8 cellular contexts compared by ENCODE assay signal in genomic region chr14:88562831-88563686, GRCh38. TPM values are rescaled to one million over a fixed set of nuclear protein-coding genes. Genes with fewer than 3 reads are reported as not detected.
DNase-seq lines count a peak whose midpoint lies in the region; FAIRE-seq and TF ChIP-seq lines count a peak whose summit lies in the region.

Gene ZC3H14 (plus strand): TSS chr14:88563037. CDS start chr14:88563134, 97 bp downstream.

- no peak within 1 kb of the TSS for H4K91ac ChIP-seq in H1 (replicated peaks; ENCODE audit: insufficient read length, low read length)

- DNase-seq in Caco-2 (peak; percentile 87 to 93), GM20000 (ENCODE audit: low spot score) (peak; percentile 98), HT-29 (ENCODE audit: low spot score) (peak; percentile 76), NOMO-1 treated with DMSO at 0.1 percent for 48 hours (lab: John Stamatoyannopoulos, UW; ENCODE audit: unreplicated experiment) (peak; percentile 76), H1 (ENCODE audit: low read depth in 1 of 2, low spot score in 2 of 2) (peak in 1 of 2 experiments; percentile 92), mesendoderm (peak; percentile 93)
- DNase-seq in activated CD8-positive, alpha-beta memory T cell treated with anti-CD3 and anti-CD28 coated beads for 48 hours (ENCODE audit: low read depth in 2 of 3, low spot score in 2 of 3): peak; percentile 68 to 86 (median 74)
- DNase-seq in stimulated activated CD8-positive, alpha-beta memory T cell treated with anti-CD3 and anti-CD28 coated beads, Interleukin-15, amount 100 ng/mL, for 24 hours (ENCODE audit: low read depth): peak; percentile 80

- H3K9me3 Mint-ChIP-seq in Caco-2 (ENCODE audit: unreplicated experiment): no peaks in the 10 kb centered on the region

- peak within 1 kb of the TSS; percentile 87 for H3K18ac ChIP-seq in H1 (ENCODE audit: extremely low read depth, low read length)
- H3K18ac ChIP-seq in mesendoderm (ENCODE audit: low read length): peak within 1 kb of the TSS; percentile 97

- H3K79me1 ChIP-seq in H1 (ENCODE audit: low read depth, low read length) (no peaks in the 10 kb centered on the region; the same call in 1 of the 2 replicates), mesendoderm (ENCODE audit: low read length) (peaks cover 2% of the 10 kb centered on the region)

- H3K27ac ChIP-seq in H1 (ENCODE audit: low read depth, low read length): peak within 1 kb of the TSS; percentile 88
- H3K27ac ChIP-seq in mesendoderm (ENCODE audit: low read depth, low read length): peak within 1 kb of the TSS; percentile 97

- H4K8ac ChIP-seq in H1 (ENCODE audit: extremely low read depth, insufficient read depth, low read length) (peak within 1 kb of the TSS; percentile 94; the same call in 1 of the 2 replicates), mesendoderm (ENCODE audit: low read depth, low read length) (no peak within 1 kb of the TSS)

- H3K9ac ChIP-seq in H1 (replicated peaks in 1 of 4; ENCODE audit: extremely low read depth in 1 of 4, low read depth in 3 of 4, low read length in 3 of 4) (peak within 1 kb of the TSS; percentile 49 to 94 (median 82)), mesendoderm (ENCODE audit: low read length) (peak within 1 kb of the TSS; percentile 98)

- H3K27me3 Mint-ChIP-seq in Caco-2 (ENCODE audit: insufficient read depth, unreplicated experiment): no peaks in the 10 kb centered on the region

- H3K4me2 ChIP-seq in H1 (ENCODE audit: insufficient read depth in 1 of 2, low read depth in 2 of 2, low read length in 2 of 2): peak within 1 kb of the TSS; percentile 42 to 80
- peak within 1 kb of the TSS; percentile 74 for H3K4me2 ChIP-seq in mesendoderm (ENCODE audit: low read length)

- no peak within 1 kb of the TSS for H2BK20ac ChIP-seq in H1 (ENCODE audit: low read length)

- TF ChIP-seq RAD21 in H1 (IDR thresholded peaks at IDR 0.05 in 1 of 2, conservative IDR thresholded peaks at IDR 0.05 in 1 of 2; ENCODE audit: low read depth in 2 of 2, low read length in 2 of 2): peak; percentile 11 to 26; a peak in 2 of 4 replicates

- POLR2A ChIA-PET in Caco-2 (lab: Charles Lee): no interaction called here
- POLR2A ChIA-PET in H1 (lab: Charles Lee; ENCODE audit: partially characterized antibody): interaction anchor here (0.9 to 1.9 kb wide), 4 partner anchors 8 to 119 kb away, joined by 4 to 12 read pairs (median 4); partner anchors contain the start of gene PTPN21

- H3K36me3 ChIP-seq in Caco-2 (ENCODE audit: control insufficient read depth, insufficient read depth, low read length) (no peaks in the 10 kb centered on the region), H1 (ENCODE audit: control insufficient read depth in 2 of 4, insufficient read depth in 4 of 4, low read length in 3 of 4) (peaks cover 2 to 23% (median 5%) of the 10 kb centered on the region in 4 experiments; a peak in 6 of 8 replicates), mesendoderm (ENCODE audit: control insufficient read depth, insufficient read depth, low read length) (peaks cover 2% of the 10 kb centered on the region)

- H3K36me3 Mint-ChIP-seq in Caco-2 (ENCODE audit: insufficient read depth, unreplicated experiment): peaks cover 19% of the 10 kb centered on the region

- no peak within 1 kb of the TSS for H2BK120ac ChIP-seq in H1 (replicated peaks; ENCODE audit: low read depth, low read length)
- no peak within 1 kb of the TSS for H2BK120ac ChIP-seq in mesendoderm (ENCODE audit: low read depth, low read length)

- no peaks in the 10 kb centered on the region for H3K27me3 ChIP-seq in Caco-2 (replicated peaks; ENCODE audit: control insufficient read depth, insufficient read depth, low read length)
- no peaks in the 10 kb centered on the region for H3K27me3 ChIP-seq in H1 (replicated peaks in 1 of 4; ENCODE audit: control insufficient read depth in 3 of 4, extremely low read depth in 1 of 4, insufficient read depth in 3 of 4, low read length in 3 of 4)
- no peaks in the 10 kb centered on the region for H3K27me3 ChIP-seq in mesendoderm (ENCODE audit: insufficient read depth, low read length, poor library complexity)

- H3K4me1 Mint-ChIP-seq in Caco-2 (ENCODE audit: low read depth, unreplicated experiment): peaks cover 7% of the 10 kb centered on the region

- no peak for FAIRE-seq in H1 (lab: Jason Lieb, UNC)

- H2BK5ac ChIP-seq in H1 (ENCODE audit: low read depth, low read length) (peak within 1 kb of the TSS; percentile 90), mesendoderm (ENCODE audit: low read length) (peak within 1 kb of the TSS; percentile 88)

- H3K23ac ChIP-seq in H1 (ENCODE audit: insufficient read length) (no peak within 1 kb of the TSS), mesendoderm (ENCODE audit: low read length) (peak within 1 kb of the TSS; percentile 80)

- H2AK5ac ChIP-seq in H1 (ENCODE audit: low read depth, low read length) (peak within 1 kb of the TSS; percentile 14; the same call in 1 of the 2 replicates), mesendoderm (ENCODE audit: low read length) (peak within 1 kb of the TSS; percentile 32)

- no peak within 1 kb of the TSS for H3K14ac ChIP-seq in H1 (ENCODE audit: insufficient read length)

- H4K20me1 ChIP-seq in H1 (replicated peaks in 1 of 2; ENCODE audit: control insufficient read depth in 1 of 2, insufficient read depth in 2 of 2, low read length in 2 of 2): peaks cover 3% of the 10 kb centered on the region in 2 experiments

- peak; percentile 79 to 85 for TF ChIP-seq POLR2A in H1 (IDR thresholded peaks at IDR 0.05; ENCODE audit: control extremely low read depth in 1 of 2, low read depth in 2 of 2, low read length in 2 of 2)

- H3K4ac ChIP-seq in H1 (replicated peaks; ENCODE audit: insufficient read length, low read depth, low read length) (no peak within 1 kb of the TSS), mesendoderm (ENCODE audit: low read depth, low read length) (peak within 1 kb of the TSS; percentile 40)

- H3K4me1 ChIP-seq in Caco-2: peaks cover 18% of the 10 kb centered on the region; the same call in 1 of the 2 replicates
- peaks cover 0 to 4% (median 2%) of the 10 kb centered on the region in 4 experiments; a peak in 5 of 7 replicates for H3K4me1 ChIP-seq in H1 (replicated peaks in 1 of 4; ENCODE audit: control insufficient read depth in 3 of 4, insufficient read depth in 4 of 4, low read length in 3 of 4)
- H3K4me1 ChIP-seq in mesendoderm (ENCODE audit: control insufficient read depth, low read depth, low read length): peaks cover 5% of the 10 kb centered on the region

- peaks cover 6% of the 10 kb centered on the region for H3K23me2 ChIP-seq in H1 (ENCODE audit: low read depth, low read length)

- H2BK15ac ChIP-seq in H1 (ENCODE audit: low read length): peak within 1 kb of the TSS; percentile 81; the same call in 1 of the 2 replicates
- no peak within 1 kb of the TSS for H2BK15ac ChIP-seq in mesendoderm (replicated peaks; ENCODE audit: low read depth)

- intact Hi-C loops in Caco-2 (cut with micrococcal nuclease; ENCODE audit: unreplicated experiment): loop anchor here (2.0 to 5.0 kb wide), 4 partner anchors 91 to 616 kb away; no protein-coding TSS in a partner anchor

- 2% methylated on average over 69 of the region's 99 CpGs; no CpG with 5 or more reads in 1 of the 2 experiments for WGBS in H1 (ENCODE audit: extremely low coverage in 1 of 2, insufficient coverage in 1 of 2, insufficient read length in 1 of 2, insufficient replicate concordance in 2 of 2, low coverage in 1 of 2, low lambda C conversion rate in 2 of 2, missing lambda C conversion rate in 1 of 2), 2 experiments
- no CpG with 5 or more reads among the region's 99 CpGs for WGBS in mesendoderm (ENCODE audit: extremely low coverage, insufficient coverage, low lambda C conversion rate)

- CTCF ChIA-PET in Caco-2 (lab: Charles Lee) (no interaction called here), H1 (lab: Charles Lee; ENCODE audit: partially characterized antibody) (interaction anchor here (1.8 kb wide), 1 partner anchor 8 kb away, joined by 5 read pairs; no protein-coding TSS in a partner anchor)

- H3K79me2 ChIP-seq in H1 (ENCODE audit: control insufficient read depth in 1 of 2, insufficient read depth in 2 of 2, low read length in 2 of 2) (peaks cover 0 to 36% of the 10 kb centered on the region in 2 experiments; a peak in 3 of 4 replicates), mesendoderm (ENCODE audit: control insufficient read depth, insufficient read depth, low read length) (peaks cover 16% of the 10 kb centered on the region)

- 0 out of 2 replicates have a peak within 1 kb of the TSS, but pooled peaks have one; percentile 27 for H2BK12ac ChIP-seq in H1 (ENCODE audit: low read depth, low read length)

- H3K4me3 Mint-ChIP-seq in Caco-2 (ENCODE audit: unreplicated experiment): peak within 1 kb of the TSS; percentile 73

- H4K5ac ChIP-seq in H1 (ENCODE audit: insufficient read length, low read depth, low read length) (peak within 1 kb of the TSS; percentile 99), mesendoderm (ENCODE audit: low read length) (peak within 1 kb of the TSS; percentile 99)

- no peak for TF ChIP-seq CTCF in Caco-2 (IDR thresholded peaks at IDR 0.05; ENCODE audit: insufficient read depth in 1 of 2, low read depth in 1 of 2, low read length in 1 of 2, severe bottlenecking in 1 of 2, unreplicated experiment in 1 of 2)
- TF ChIP-seq CTCF in GM20000 (IDR thresholded peaks at IDR 0.05; ENCODE audit: extremely low read depth, missing control alignments): no peak
- TF ChIP-seq CTCF in H1 (IDR thresholded peaks at IDR 0.05; ENCODE audit: control extremely low read depth in 1 of 3, insufficient read depth in 1 of 3, low read depth in 1 of 3, low read length in 3 of 3): no peak

- peak within 1 kb of the TSS; percentile 75 for H3K56ac ChIP-seq in H1 (replicated peaks; ENCODE audit: insufficient read length, low read depth, low read length)
- H3K56ac ChIP-seq in mesendoderm (ENCODE audit: low read length): peak within 1 kb of the TSS; percentile 99

- peak within 1 kb of the TSS; percentile 20; the same call in 1 of the 2 replicates for H2AFZ ChIP-seq in H1 (ENCODE audit: low read length)

- H3K27ac Mint-ChIP-seq in Caco-2 (ENCODE audit: unreplicated experiment): peak within 1 kb of the TSS; percentile 44

- H3K4me3 ChIP-seq in Caco-2 (ENCODE audit: low read depth, low read length): peak within 1 kb of the TSS; percentile 99
- peak within 1 kb of the TSS; percentile 90 to 97 (median 92) for H3K4me3 ChIP-seq in H1 (ENCODE audit: extremely low read depth in 1 of 4, insufficient read depth in 2 of 4, low read depth in 3 of 4, low read length in 4 of 4)
- H3K4me3 ChIP-seq in mesendoderm (ENCODE audit: low read length): peak within 1 kb of the TSS; percentile 98

- H3K9me3 ChIP-seq in Caco-2: no peaks in the 10 kb centered on the region
- no peaks in the 10 kb centered on the region for H3K9me3 ChIP-seq in H1 (ENCODE audit: insufficient read depth in 2 of 2, low read depth in 1 of 2, low read length in 1 of 2)

- BruUV-seq in Caco-2 (replicated peaks; lab: Mats Ljungman, UMichigan): no TSS peak

- peak in 1 of 2 experiments; percentile 18; a peak in 1 of 3 replicates for TF ChIP-seq EP300 in H1 (IDR thresholded peaks at IDR 0.05; ENCODE audit: borderline replicate concordance in 1 of 2, low read depth in 2 of 2, low read length in 2 of 2)

RNA-seq across cellular contexts. Expression of gene ZC3H14, which starts in this region (rescaled TPM):
- 77.1 and 77.6 TPM in 2 replicates for total RNA-seq in Caco-2 (2022)
- 17.3 and 18.2 TPM in 2 replicates for total RNA-seq in HT-29 (2014; rRNA removed; shearing (Covaris generic))
- total RNA-seq in H1 (2021; fragmentation: NEBNext Ultra II Directional; extraction: Animal tissue kit (Norgen Biotek cat#: 25700)): 86.0 and 90.1 TPM in 2 replicates
- polyA plus RNA-seq in H1 (2011; rRNA removed): 58.3 and 99.1 TPM in 2 replicates
- 89.5 TPM for polyA plus RNA-seq in H1 (2011; cell fraction: cytosol; rRNA removed)
- polyA plus RNA-seq in H1 (2011; cell fraction: nucleus; rRNA removed): 89.6 TPM
- 68.2 to 87.6 TPM (median 85.2 TPM) in 4 replicates for polyA plus RNA-seq in H1 (2012, experiment 1 of 2)
- polyA plus RNA-seq in H1 (2012, experiment 2 of 2): 12.2 TPM
- 54.4 TPM for polyA plus RNA-seq in H1 (2013, experiment 1 of 2)
- polyA plus RNA-seq in H1 (2013, experiment 2 of 2): 49.8 TPM
- 283 and 372 TPM in 2 replicates for polyA minus RNA-seq in H1 (2011; rRNA and poly(A)+ RNA removed)
- 72.1 TPM for polyA minus RNA-seq in H1 (2011; cell fraction: cytosol; rRNA and poly(A)+ RNA removed)
- polyA minus RNA-seq in H1 (2011; cell fraction: nucleus; rRNA and poly(A)+ RNA removed): 121 TPM
- polyA plus RNA-seq in mesendoderm (2013, experiment 1 of 2): 79.1 TPM
- 74.8 TPM for polyA plus RNA-seq in mesendoderm (2013, experiment 2 of 2)
